In the genomic region with DNA sequence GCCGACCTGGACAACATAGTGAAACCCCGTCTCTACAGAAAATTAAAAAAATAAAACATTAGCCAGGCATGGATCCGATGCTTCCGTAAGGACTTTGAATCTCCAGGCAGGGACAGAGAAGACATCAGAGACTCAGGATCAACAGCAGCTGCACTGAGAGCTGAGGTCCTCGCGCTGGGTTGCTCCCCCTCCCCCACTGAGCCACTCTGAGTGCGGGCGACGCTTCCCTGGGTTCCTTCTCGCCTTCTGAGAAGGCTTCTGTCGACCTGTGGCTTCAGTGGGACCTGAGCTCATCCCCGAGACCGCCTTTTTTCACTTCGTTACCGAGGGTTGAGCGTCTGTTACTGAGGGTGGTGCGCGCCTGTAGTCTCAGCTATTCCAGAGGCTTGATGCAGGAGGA, we compare ENCODE assay signal across 18 cellular contexts. TPM values are rescaled to one million over a fixed set of nuclear protein-coding genes. Genes with fewer than 3 reads are reported as not detected.
DNase-seq lines count a peak whose midpoint lies in the region; ATAC-seq and TF ChIP-seq lines count a peak whose summit lies in the region.
"Had no signal": no experiment of that assay in that cellular context is flagged by ENCODE, and none has a peak within 500 bp of the region (broad histone marks: within the 10 kb centered on the region; RNA-seq: fewer than 3 reads in every experiment).

No MANE protein-coding gene starts in this region.

- H3K36me3 ChIP-seq in RWPE2 (ENCODE audit: low read depth): no peaks in the 10 kb centered on the region
- no peaks in the 10 kb centered on the region for H3K36me3 ChIP-seq in thyroid gland
- H3K36me3 ChIP-seq: SJCRH30 had no signal

- H3K9me3 Mint-ChIP-seq in glutamatergic neuron (ENCODE audit: unreplicated experiment): peaks cover 9% of the 10 kb centered on the region
- H3K9me3 Mint-ChIP-seq: CD4-positive, CD25-positive, alpha-beta regulatory T cell had no signal

- H3K4me3 ChIP-seq in RWPE2 (ENCODE audit: severe bottlenecking): no peak overlapping the region
- H3K4me3 ChIP-seq in thyroid gland (replicated peaks in 1 of 3): no peak overlapping the region
- H3K4me3 ChIP-seq: K562, SJCRH30 had no signal

- H3K4me3 Mint-ChIP-seq in glutamatergic neuron (ENCODE audit: unreplicated experiment): peak overlapping the region; percentile 63
- H3K4me3 Mint-ChIP-seq: CD4-positive, CD25-positive, alpha-beta regulatory T cell had no signal

- WGBS in thyroid gland, 2 donors: 33 to 52% methylated on average over 18 of the region's 18 CpGs

- peaks cover 31% of the 10 kb centered on the region for H3K4me1 Mint-ChIP-seq in glutamatergic neuron (ENCODE audit: low read depth, unreplicated experiment)

- H3K9me3 ChIP-seq in RWPE2 (ENCODE audit: severe bottlenecking) (no peaks in the 10 kb centered on the region), thyroid gland (no peaks in the 10 kb centered on the region)
- H3K9me3 ChIP-seq: SJCRH30 had no signal

- peaks cover 2% of the 10 kb centered on the region for H3K4me1 ChIP-seq in RWPE2 (ENCODE audit: insufficient read depth, poor library complexity, severe bottlenecking)
- H3K4me1 ChIP-seq in thyroid gland: peaks cover 25 to 48% of the 10 kb centered on the region in 2 donors

- H3K27ac ChIP-seq in RWPE2 (ENCODE audit: poor library complexity, severe bottlenecking) (no peak overlapping the region), thyroid gland (peak overlapping the region; percentile 26 to 88 (median 44))
- H3K27ac ChIP-seq: SJCRH30 had no signal

- no peaks in the 10 kb centered on the region for H3K27me3 ChIP-seq in RWPE2 (ENCODE audit: insufficient read depth, poor library complexity, severe bottlenecking)
- no peaks in the 10 kb centered on the region for H3K27me3 ChIP-seq in thyroid gland
- H3K27me3 ChIP-seq: SJCRH30 had no signal

- TF ChIP-seq CTCF in RWPE2 (IDR thresholded peaks at IDR 0.05; ENCODE audit: poor library complexity, severe bottlenecking): no peak
- TF ChIP-seq CTCF in glutamatergic neuron (IDR thresholded peaks at IDR 0.05; ENCODE audit: partially characterized antibody, unreplicated experiment): no peak
- no peak for TF ChIP-seq CTCF in thyroid gland (IDR thresholded peaks at IDR 0.05)

- intact Hi-C loops in thyroid gland (cut with DNase I): no loop called here

- no peak for ATAC-seq in RWPE2 (ENCODE audit: low read depth)
- ATAC-seq: K562 had no signal

- peaks cover 10% of the 10 kb centered on the region for H3K27me3 Mint-ChIP-seq in glutamatergic neuron (ENCODE audit: unreplicated experiment)

- no peak for TF ChIP-seq POLR2A in thyroid gland (IDR thresholded peaks at IDR 0.05)

- H3K36me3 Mint-ChIP-seq in glutamatergic neuron (ENCODE audit: unreplicated experiment): no peaks in the 10 kb centered on the region
- H3K36me3 Mint-ChIP-seq: CD4-positive, CD25-positive, alpha-beta regulatory T cell had no signal

- peak overlapping the region; percentile 28 for H3K27ac Mint-ChIP-seq in glutamatergic neuron (ENCODE audit: unreplicated experiment)

- DNase-seq in NCI-H82 (lab: John Stamatoyannopoulos, UW): peak; percentile 38
- no peak for DNase-seq in NCI-H82 treated with DMSO at 0.1 percent for 48 hours (lab: John Stamatoyannopoulos, UW; ENCODE audit: unreplicated experiment)
- peak; percentile 45 for DNase-seq in RWPE2 (ENCODE audit: low spot score)
- DNase-seq in glutamatergic neuron: no peak
- DNase-seq in thyroid gland: peak; percentile 61 to 70
- no peak for DNase-seq in inferior parietal cortex (ENCODE audit: extremely low spot score)
- DNase-seq in ureter (ENCODE audit: low spot score): no peak
- DNase-seq in central memory CD4-positive, alpha-beta T cell: no peak
- DNase-seq: CD4-positive, CD25-positive, alpha-beta regulatory T cell; COR-L47; GDM1; HCEC 1CT; NCI-H1105 treated with DMSO at 0.1 percent for 48 hours; NCI-H1694; NCI-H510A; RPMI8226 had no signal

RNA-seq across cellular contexts. Expression of gene ACTG1, which starts 20.4 kb away (rescaled TPM):
- total RNA-seq in glutamatergic neuron (ENCODE audit: unreplicated experiment) (5,342 TPM), thyroid gland (1,000 to 10,000 TPM; 1,168 to 4,304 (median 2,945) TPM), ureter (3,857 TPM)

RNA-seq across cellular contexts. Expression of gene FSCN2, which starts 36.0 kb away (rescaled TPM):
- total RNA-seq in glutamatergic neuron (ENCODE audit: unreplicated experiment) (6.1 TPM), thyroid gland (10 to 100 TPM in 3 of 4 donors, 1 to 10 TPM in 1; 9.7 to 20.7 (median 17.0) TPM), ureter (4.2 TPM)
- total RNA-seq: K562 had no signal

RNA-seq across cellular contexts. Expression of gene FAAP100, which starts 60.0 kb away (rescaled TPM):
- 56.5 TPM for total RNA-seq in glutamatergic neuron (ENCODE audit: unreplicated experiment)
- total RNA-seq in thyroid gland: 10 to 100 TPM; 24.1 to 35.2 (median 31.0) TPM
- 37.1 TPM for total RNA-seq in ureter

Comparison
In these comparisons a context has a peak if more than half of its experiments do, and no peak if none do; other contexts are left out.
1. DNase-seq: peak in NCI-H82 (single experiment), RWPE2 (single experiment) and thyroid gland (2 of 2); none in NCI-H82 treated with DMSO at 0.1 percent for 48 hours (single experiment), glutamatergic neuron (single experiment), inferior parietal cortex (single experiment), ureter (single experiment) and central memory CD4-positive, alpha-beta T cell (single experiment).